ENCODE assay signal across 8 cellular contexts in the genomic region with DNA sequence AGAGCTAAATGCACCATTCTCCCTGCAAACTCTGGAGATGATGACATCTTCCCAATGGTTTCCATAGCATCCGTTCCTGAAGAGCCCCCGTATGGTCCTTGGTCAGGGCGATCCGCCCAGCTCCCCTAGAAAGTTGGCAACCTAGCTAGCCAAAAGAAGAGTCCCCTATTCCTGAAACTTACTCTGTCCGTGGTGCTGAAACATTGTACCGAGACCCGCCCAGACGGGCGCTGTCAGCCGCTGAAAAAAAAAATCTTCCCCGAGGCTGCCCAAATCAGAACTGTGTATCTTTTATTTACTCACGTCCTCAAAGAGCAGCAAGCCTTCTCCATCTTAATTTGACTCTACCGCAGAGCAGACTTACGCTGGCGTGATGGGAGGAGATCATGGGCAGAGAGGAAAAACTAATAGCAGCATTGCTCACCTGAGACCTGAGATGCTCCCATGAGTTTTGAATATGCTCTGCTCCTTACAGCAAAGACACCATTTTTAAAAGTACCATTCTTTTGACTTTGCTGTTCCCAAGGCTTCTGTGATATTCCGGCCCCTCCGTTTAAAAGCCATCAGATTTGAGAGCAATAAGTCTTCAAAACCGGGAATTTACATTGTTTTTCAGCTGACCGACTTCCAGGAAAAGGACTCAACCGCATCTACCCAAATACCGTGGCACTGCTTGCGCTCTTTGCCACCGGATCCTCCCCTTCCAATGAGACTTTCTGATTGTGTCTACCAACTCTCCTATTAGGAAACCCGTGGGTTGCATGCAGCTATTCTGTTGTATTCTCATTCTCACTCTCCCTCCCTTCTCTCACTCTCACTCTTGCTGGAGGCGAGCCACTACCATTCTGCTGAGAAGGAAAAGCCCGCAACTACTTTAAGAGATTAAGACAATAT. TPM values are rescaled to one million over a fixed set of nuclear protein-coding genes. Genes with fewer than 3 reads are reported as not detected.
DNase-seq lines count a peak whose midpoint lies in the region; ATAC-seq and TF ChIP-seq lines count a peak whose summit lies in the region.

Gene SLC17A6 (plus strand): TSS at position 811 of the 894 bp plus-strand sequence. CDS start 153 bp downstream, outside the sequence.

- H3K9me3 ChIP-seq in NT2/D1 (ENCODE audit: insufficient read depth, low read length), result no peaks in the 10 kb centered on the region

- H3K4me1 ChIP-seq in NT2/D1 (ENCODE audit: insufficient read depth, insufficient read length) (no peaks in the 10 kb centered on the region), foreskin keratinocyte (no peaks in the 10 kb centered on the region)

- H3K27ac ChIP-seq in foreskin keratinocyte, result no peak within 1 kb of the TSS

- no peak for TF ChIP-seq CTCF in foreskin keratinocyte (conservative IDR thresholded peaks at IDR 0.05)

- DNase-seq in DMS 273 treated with DMSO at 0.1 percent for 48 hours (lab: John Stamatoyannopoulos, UW), result peak; percentile 0
- DNase-seq in NT2/D1 (ENCODE audit: low read depth, low spot score), result peak; percentile 42
- DNase-seq in foreskin keratinocyte, result peak in 1 of 2 donors; percentile 44
- no peak for DNase-seq in NCI-H2029 (lab: John Stamatoyannopoulos, UW)
- no peak for DNase-seq in NCI-H1436 (lab: John Stamatoyannopoulos, UW)
- no peak for DNase-seq in NCI-H1436 treated with DMSO at 0.1 percent for 48 hours (lab: John Stamatoyannopoulos, UW)
- DNase-seq in Ammon's horn (ENCODE audit: low spot score), result no peak

- no peak within 1 kb of the TSS for H3K9ac ChIP-seq in NT2/D1 (ENCODE audit: insufficient read length, low read depth)

- ATAC-seq in HG02885 (IDR thresholded peaks at IDR 0.05; ENCODE audit: poor library complexity, unreplicated experiment) (peak; percentile 52), foreskin keratinocyte (peak; percentile 71)

- peaks cover 13% of the 10 kb centered on the region for H3K27me3 ChIP-seq in NT2/D1 (ENCODE audit: insufficient read depth, insufficient read length)
- H3K27me3 ChIP-seq in foreskin keratinocyte, result peaks cover 60% of the 10 kb centered on the region

- H3K4me3 ChIP-seq in NT2/D1 (ENCODE audit: insufficient read length, low read depth), result peak within 1 kb of the TSS; percentile 15

- H3K36me3 ChIP-seq in NT2/D1 (ENCODE audit: insufficient read depth, insufficient read length, low read length), result no peaks in the 10 kb centered on the region

RNA-seq across cellular contexts. Expression of gene SLC17A6, which starts in this region (rescaled TPM):
- total RNA-seq in foreskin keratinocyte, result not detected in 2 replicates
- polyA plus RNA-seq in foreskin keratinocyte, result not detected in 2 replicates

Comparison
In these comparisons a context has a peak if more than half of its experiments do, and no peak if none do; other contexts are left out.
1. Peak in ATAC-seq in foreskin keratinocyte; RNA of the gene not detected or under 1 TPM.
2. DNase-seq: peak in DMS 273 treated with DMSO at 0.1 percent for 48 hours (single experiment) and NT2/D1 (single experiment); none in NCI-H2029 (single experiment), NCI-H1436 (single experiment), NCI-H1436 treated with DMSO at 0.1 percent for 48 hours (single experiment) and Ammon's horn (single experiment).